ENCODE assay signal across 19 cellular contexts in genomic region chr11:45974806-45975205, GRCh38. TPM values are rescaled to one million over a fixed set of nuclear protein-coding genes. Genes with fewer than 3 reads are reported as not detected.
DNase-seq lines count a peak whose midpoint lies in the region; ATAC-seq and TF ChIP-seq lines count a peak whose summit lies in the region.
"Had no signal": no experiment of that assay in that cellular context is flagged by ENCODE, and none has a peak within 500 bp of the region (broad histone marks: within the 10 kb centered on the region; RNA-seq: fewer than 3 reads in every experiment).

No MANE protein-coding gene starts in this region.

- peaks cover 51% of the 10 kb centered on the region for H3K36me3 ChIP-seq in GM23248 (ENCODE audit: low read depth)
- no peaks in the 10 kb centered on the region for H3K36me3 ChIP-seq in mucosa of descending colon (ENCODE audit: low read depth)

- H3K4me1 Mint-ChIP-seq in T-helper 17 cell, result no peaks in the 10 kb centered on the region
- H3K4me1 Mint-ChIP-seq: CD4-positive, CD25-positive, alpha-beta regulatory T cell had no signal

- no peak overlapping the region for H3K4me3 Mint-ChIP-seq in T-helper 17 cell
- H3K4me3 Mint-ChIP-seq: CD4-positive, CD25-positive, alpha-beta regulatory T cell; IgD-negative memory B cell had no signal

- intact Hi-C loops in mucosa of descending colon (cut with DNase I, micrococcal nuclease), result no loop called here

- peaks cover 11% of the 10 kb centered on the region for H3K79me2 ChIP-seq in GM23248 (ENCODE audit: insufficient read depth)

- H3K9ac ChIP-seq in GM23248, result no peak overlapping the region

- no peaks in the 10 kb centered on the region for H3K9me3 ChIP-seq in GM23248 (ENCODE audit: low read depth)
- no peaks in the 10 kb centered on the region for H3K9me3 ChIP-seq in T-helper 17 cell (ENCODE audit: control insufficient read depth, low read length, poor library complexity, severe bottlenecking)
- no peaks in the 10 kb centered on the region for H3K9me3 ChIP-seq in mucosa of descending colon
- H3K9me3 ChIP-seq: A549 had no signal

- H3K27ac ChIP-seq in GM23248, result no peak overlapping the region
- H3K27ac ChIP-seq: A549, PC-9 had no signal

- no peak for TF ChIP-seq CTCF in mucosa of descending colon (IDR thresholded peaks at IDR 0.05)

- H3K9me2 ChIP-seq in GM23248 (ENCODE audit: insufficient read depth), result no peaks in the 10 kb centered on the region

- peak; percentile 45 for DNase-seq in AG20443 (ENCODE audit: low spot score)
- peak; percentile 76 for DNase-seq in GM23248
- no peak for DNase-seq in T-helper 17 cell
- peak; percentile 60 for DNase-seq in fibroblast of the conjunctiva (ENCODE audit: low read depth)
- DNase-seq in activated CD4-positive, alpha-beta T cell treated with anti-CD3 and anti-CD28 coated beads for 1 hour, result no peak
- no peak for DNase-seq in KG1 (lab: John Stamatoyannopoulos, UW)
- no peak for DNase-seq in T-helper 9 cell
- no peak for DNase-seq in mucosa of descending colon
- DNase-seq: CD4-positive, CD25-positive, alpha-beta regulatory T cell; DMS53; MV-4-11; NCI-H187 treated with DMSO at 0.1 percent for 48 hours; NCI-H69; PC-9; T-helper 1 cell had no signal

- H3K4me1 ChIP-seq in GM23248 (ENCODE audit: insufficient read depth), result 0 out of 2 replicates have a peak, but pooled peaks cover 4% of the 10 kb centered on the region
- no peaks in the 10 kb centered on the region for H3K4me1 ChIP-seq in mucosa of descending colon (ENCODE audit: low read depth)
- H3K4me1 ChIP-seq: A549 had no signal

- H3K27me3 ChIP-seq in GM23248 (replicated peaks; ENCODE audit: insufficient read depth), result no peaks in the 10 kb centered on the region

- peaks cover 7% of the 10 kb centered on the region for H3K36me3 Mint-ChIP-seq in T-helper 17 cell (ENCODE audit: low read depth)

- no peak overlapping the region for H2AFZ ChIP-seq in GM23248
- H2AFZ ChIP-seq: PC-9 had no signal

- H3K27me3 Mint-ChIP-seq in T-helper 17 cell, result no peaks in the 10 kb centered on the region
- H3K27me3 Mint-ChIP-seq: CD4-positive, CD25-positive, alpha-beta regulatory T cell; IgD-negative memory B cell had no signal

- in situ Hi-C loops in GM23248 (cut with MboI), result no loop called here

- ATAC-seq in T-helper 17 cell (no peak), mucosa of descending colon (no peak)
- ATAC-seq: A549 had no signal

- H3F3A ChIP-seq in GM23248 (ENCODE audit: insufficient read depth), result no peaks in the 10 kb centered on the region

- H3K4me3 ChIP-seq in GM23248 (no peak overlapping the region), mucosa of descending colon (no peak overlapping the region)
- H3K4me3 ChIP-seq: A549, PC-9 had no signal

- no peak overlapping the region for H3K4me2 ChIP-seq in GM23248 (ENCODE audit: unreplicated experiment)
- H3K4me2 ChIP-seq: A549, PC-9 had no signal

- H3K27ac Mint-ChIP-seq in T-helper 17 cell, result peak overlapping the region; percentile 59
- H3K27ac Mint-ChIP-seq: CD4-positive, CD25-positive, alpha-beta regulatory T cell; IgD-negative memory B cell had no signal

- WGBS in GM23248 (ENCODE audit: low coverage in 1 of 2, low lambda C conversion rate in 2 of 2, missing lambda C conversion rate in 2 of 2), 2 experiments, result 95% methylated on average over 1 of the region's 1 CpG

- no peaks in the 10 kb centered on the region for H4K20me1 ChIP-seq in GM23248 (ENCODE audit: insufficient read depth)

RNA-seq across cellular contexts. Expression of gene LARGE2, which starts 52.4 kb away (rescaled TPM):
- not detected in 2 replicates for total RNA-seq in GM23248 (2014; rRNA removed; shearing (Covaris generic))
- not detected in 2 replicates for polyA plus RNA-seq in GM23248 (2016; fragmentation: Nextera tagmentation; extraction: Ambion mirVana)
- total RNA-seq in T-helper 17 cell (1 to 10 TPM; 3.9 to 7.9 TPM), mucosa of descending colon (1 to 10 TPM; 1.9 to 2.9 (median 2.3) TPM)
- total RNA-seq: H4, HT1080 had no signal

RNA-seq across cellular contexts. Expression of gene PEX16, which starts 57.1 kb away (rescaled TPM):
- 16.2 and 23.2 TPM in 2 replicates for total RNA-seq in GM23248 (2014; rRNA removed; shearing (Covaris generic))
- polyA plus RNA-seq in GM23248 (2016; fragmentation: Nextera tagmentation; extraction: Ambion mirVana), result 21.2 and 25.1 TPM in 2 replicates
- total RNA-seq in T-helper 17 cell, result 10 to 100 TPM; 59.1 to 64.2 TPM
- 10 to 100 TPM; 34.9 to 49.1 (median 39.7) TPM for total RNA-seq in mucosa of descending colon

Comparison
In these comparisons a context has a peak if more than half of its experiments do, and no peak if none do; other contexts are left out.
1. DNase-seq: peak in AG20443 (single experiment), GM23248 (single experiment) and fibroblast of the conjunctiva (single experiment); none in T-helper 17 cell (0 of 3), activated CD4-positive, alpha-beta T cell treated with anti-CD3 and anti-CD28 coated beads for 1 hour (single experiment), KG1 (single experiment), T-helper 9 cell (single experiment) and mucosa of descending colon (0 of 3).